Comparison of ENCODE assay signal across 27 cellular contexts in the genomic region with DNA sequence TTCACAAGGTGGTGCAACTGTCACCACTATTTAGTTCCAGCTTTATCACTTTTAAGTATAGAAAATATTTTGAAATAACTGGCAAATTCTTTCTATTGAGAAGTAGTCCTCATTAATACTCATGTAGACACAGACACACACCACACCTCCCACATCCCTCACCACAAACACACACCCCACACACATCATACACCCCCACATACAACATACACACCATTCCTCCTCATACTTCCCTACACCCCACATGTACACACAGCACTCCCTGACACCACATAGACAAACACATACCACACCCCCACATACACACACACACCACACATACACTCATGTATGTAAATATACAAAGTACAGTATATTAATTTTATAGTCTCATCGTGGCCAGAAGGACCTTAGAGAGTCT.
"Had no signal": no experiment of that assay in that cellular context is flagged by ENCODE, and none has a peak within 500 bp of the region (broad histone marks: within the 10 kb centered on the region; RNA-seq: fewer than 3 reads in every experiment).

No MANE protein-coding gene starts in this region.

- DNase-seq: activated CD4-positive, alpha-beta memory T cell treated with anti-CD3 and anti-CD28 coated beads for 36 hours; activated CD4-positive, alpha-beta T cell treated with anti-CD3 and anti-CD28 coated beads for 4 hours; activated CD4-positive, alpha-beta T cell treated with anti-CD3 and anti-CD28 coated beads, Interleukin-2, amount 50 U/mL, for 1 hour; activated CD8-positive, alpha-beta memory T cell treated with anti-CD3 and anti-CD28 coated beads, Interleukin-2, amount 50 U/mL, for 4 hours; activated gamma-delta T cell treated with Interleukin-2 at 50 U/mL for 16 hours; activated naive CD4-positive, alpha-beta T cell treated with anti-CD3 and anti-CD28 coated beads for 36 hours; activated T-cell treated with anti-CD3 and anti-CD28 coated beads for 4 hours; activated T-cell treated with anti-CD3 and anti-CD28 coated beads, Interleukin-2, amount 50 U/mL, for 4 hours; adrenal gland; body of pancreas; MM.1S; NCI-H1105 treated with DMSO at 0.1 percent for 48 hours; NCI-H1436; NCI-H1694; NCI-H1930; NCI-H2081 treated with DMSO at 0.1 percent for 48 hours; NCI-H226; NCI-H524 treated with DMSO at 0.1 percent for 48 hours; SHP77; SJCRH30 had no signal

- H3K36me3 ChIP-seq: adrenal gland, breast epithelium, SJCRH30 had no signal

- H3K4me1 ChIP-seq: breast epithelium, SJCRH30 had no signal

- H3K27me3 ChIP-seq: adrenal gland, body of pancreas, breast epithelium, SJCRH30 had no signal

- H3K4me3 ChIP-seq: adrenal gland, body of pancreas, breast epithelium, SJCRH30, SK-N-MC had no signal

- H3K27ac ChIP-seq: breast epithelium, SJCRH30, SK-N-MC had no signal

- FAIRE-seq: astrocyte had no signal

- ATAC-seq: activated CD4-positive, CD25-positive, alpha-beta regulatory T cell treated with anti-CD3 and anti-CD28 coated beads, Interleukin-2, amount 50 U/mL, for 24 hours; activated naive CD4-positive, alpha-beta T cell treated with anti-CD3 and anti-CD28 coated beads, Interleukin-2, amount 50 U/mL, for 72 hours; activated T-cell treated with anti-CD3 and anti-CD28 coated beads, Interleukin-2, amount 50 U/mL, for 4 hours; body of pancreas; Panc1; WTC11 had no signal

- H3K9me3 ChIP-seq: adrenal gland, body of pancreas, breast epithelium, SJCRH30 had no signal
